Comparison of ENCODE assay signal across 18 cellular contexts in the genomic region with DNA sequence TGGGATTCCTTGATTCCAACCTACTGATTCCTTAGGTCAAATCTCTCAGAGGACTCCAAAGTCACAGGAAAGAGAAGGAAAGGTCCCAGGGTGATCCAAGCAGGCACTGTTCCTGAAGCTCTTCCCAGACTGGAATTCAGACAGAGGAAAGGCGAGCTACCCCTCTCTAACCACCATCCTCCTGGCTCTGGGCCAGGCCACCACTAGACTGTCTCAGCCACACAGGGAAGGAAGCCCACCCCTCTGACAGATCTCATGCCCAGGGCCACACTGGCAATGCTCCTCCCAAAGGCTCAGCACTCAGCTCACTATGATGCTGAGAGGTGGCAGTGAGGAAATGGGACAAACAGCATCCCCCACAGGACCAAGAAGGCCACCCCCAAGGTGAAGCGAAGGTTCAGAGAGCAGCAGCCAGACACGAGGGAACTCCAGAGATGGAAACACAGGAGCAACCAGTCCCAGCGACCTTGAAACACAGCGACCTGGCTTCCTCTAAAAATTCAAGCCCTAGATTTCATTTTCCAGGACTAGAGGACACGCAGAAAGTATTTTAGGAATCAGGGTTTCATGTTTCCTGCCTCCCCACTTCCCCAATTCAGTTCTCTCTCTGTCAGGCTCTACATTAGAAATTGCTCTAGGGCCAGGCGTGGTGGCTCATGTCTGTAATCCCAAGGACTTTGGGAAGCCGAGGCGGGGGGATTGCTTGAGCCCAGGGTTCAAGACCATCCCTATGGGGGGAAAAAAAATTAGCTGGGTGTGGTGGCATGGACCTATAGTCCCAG. TPM values are rescaled to one million over a fixed set of nuclear protein-coding genes. Genes with fewer than 3 reads are reported as not detected.
DNase-seq lines count a peak whose midpoint lies in the region; ATAC-seq, FAIRE-seq and TF ChIP-seq lines count a peak whose summit lies in the region.
"Had no signal": no experiment of that assay in that cellular context is flagged by ENCODE, and none has a peak within 500 bp of the region (broad histone marks: within the 10 kb centered on the region; RNA-seq: fewer than 3 reads in every experiment).

No MANE protein-coding gene starts in this region.

- no peaks in the 10 kb centered on the region for H3K9me3 ChIP-seq in endothelial cell of umbilical vein (replicated peaks; ENCODE audit: control insufficient read depth, insufficient read depth, low read length)
- H3K9me3 ChIP-seq in mammary epithelial cell (replicated peaks; ENCODE audit: insufficient read depth, low read length) = no peaks in the 10 kb centered on the region
- H3K9me3 ChIP-seq: prostate gland, testis had no signal

- H3K27ac ChIP-seq in endothelial cell of umbilical vein (ENCODE audit: insufficient read depth, low read depth, low read length) (no peak overlapping the region), mammary epithelial cell (ENCODE audit: insufficient read depth, low read depth, low read length) (no peak overlapping the region)
- H3K27ac ChIP-seq: prostate gland had no signal

- H3K79me2 ChIP-seq in endothelial cell of umbilical vein (ENCODE audit: control insufficient read depth, insufficient read depth, low read length) (no peaks in the 10 kb centered on the region), mammary epithelial cell (ENCODE audit: insufficient read depth, low read length) (no peaks in the 10 kb centered on the region)

- FAIRE-seq in endothelial cell of umbilical vein (lab: Jason Lieb, UNC) = peak; percentile 59
- no peak for FAIRE-seq in HTR-8/SVneo (lab: Jason Lieb, UNC)
- FAIRE-seq: D721Med had no signal

- H3K4me1 ChIP-seq in endothelial cell of umbilical vein (ENCODE audit: control insufficient read depth, extremely low read depth, insufficient read depth, low read length) (peaks cover 34% of the 10 kb centered on the region), mammary epithelial cell (ENCODE audit: insufficient read depth, low read length) (peaks cover 23% of the 10 kb centered on the region)

- no peak for TF ChIP-seq POLR2A in endothelial cell of umbilical vein (IDR thresholded peaks at IDR 0.05; ENCODE audit: low read depth, low read length)

- peaks cover 5% of the 10 kb centered on the region for H3K36me3 Mint-ChIP-seq in stimulated activated effector memory CD8-positive, alpha-beta T cell treated with anti-CD3 and anti-CD28 coated beads, Interleukin-12 subunit alpha, Interleukin-12 subunit beta, amount 100 ng/mL, for 72 hours

- H3K36me3 ChIP-seq in endothelial cell of umbilical vein (ENCODE audit: control insufficient read depth in 2 of 2, extremely low read depth in 1 of 2, insufficient read depth in 2 of 2, low read length in 2 of 2) = no peaks in the 10 kb centered on the region
- H3K36me3 ChIP-seq in mammary epithelial cell (ENCODE audit: insufficient read depth, low read length) = no peaks in the 10 kb centered on the region
- H3K36me3 ChIP-seq: prostate gland had no signal

- TF ChIP-seq CTCF in endothelial cell of umbilical vein (IDR thresholded peaks at IDR 0.05; ENCODE audit: extremely low read depth in 1 of 2, insufficient read depth in 1 of 2, low read depth in 1 of 2, low read length in 2 of 2) (no peak), mammary epithelial cell (conservative IDR thresholded peaks at IDR 0.05 in 1 of 2, IDR thresholded peaks at IDR 0.05 in 1 of 2; ENCODE audit: extremely low read depth in 1 of 2, insufficient read depth in 1 of 2, low read depth in 1 of 2, low read length in 2 of 2) (no peak)

- H3K4me3 ChIP-seq in endothelial cell of umbilical vein (replicated peaks in 1 of 3; ENCODE audit: insufficient read depth in 1 of 3, low read depth in 1 of 3, low read length in 3 of 3) = no peak overlapping the region
- H3K4me3 ChIP-seq in mammary epithelial cell (replicated peaks in 1 of 3; ENCODE audit: insufficient read depth in 1 of 3, low read depth in 2 of 3, low read length in 3 of 3) = no peak overlapping the region
- H3K4me3 ChIP-seq: prostate gland, testis had no signal

- H3K4me2 ChIP-seq in endothelial cell of umbilical vein (ENCODE audit: insufficient read depth, low read length) = no peak overlapping the region
- H3K4me2 ChIP-seq in mammary epithelial cell (ENCODE audit: insufficient read depth, low read depth, low read length) = no peak overlapping the region

- H2AFZ ChIP-seq in endothelial cell of umbilical vein (ENCODE audit: low read depth, low read length) (no peak overlapping the region), mammary epithelial cell (ENCODE audit: low read depth, low read length) (no peak overlapping the region)

- H3K4me1 Mint-ChIP-seq in stimulated activated effector memory CD8-positive, alpha-beta T cell treated with anti-CD3 and anti-CD28 coated beads, Interleukin-12 subunit alpha, Interleukin-12 subunit beta, amount 100 ng/mL, for 72 hours = peaks cover 70% of the 10 kb centered on the region

- H3K9ac ChIP-seq in endothelial cell of umbilical vein (replicated peaks; ENCODE audit: extremely low read depth, insufficient read depth, low read length) = no peak overlapping the region
- no peak overlapping the region for H3K9ac ChIP-seq in mammary epithelial cell (ENCODE audit: insufficient read depth, low read length)

- ATAC-seq in stimulated activated effector memory CD8-positive, alpha-beta T cell treated with anti-CD3 and anti-CD28 coated beads, Interleukin-12 subunit alpha, Interleukin-12 subunit beta, amount 100 ng/mL, for 72 hours = no peak

- no peak overlapping the region for H3K4me3 Mint-ChIP-seq in stimulated activated effector memory CD8-positive, alpha-beta T cell treated with anti-CD3 and anti-CD28 coated beads, Interleukin-12 subunit alpha, Interleukin-12 subunit beta, amount 100 ng/mL, for 72 hours
- H3K4me3 Mint-ChIP-seq: activated CD4-positive, alpha-beta T cell treated with anti-CD3 and anti-CD28 coated beads, Interleukin-2, amount 10 ng/mL, durations not matched to agents 7 days and 5 days had no signal

- BruUV-seq in endothelial cell of umbilical vein (replicated peaks; lab: Mats Ljungman, UMichigan) = no TSS peak
- no TSS peak for BruUV-seq in mammary epithelial cell (replicated peaks; lab: Mats Ljungman, UMichigan)

- peak overlapping the region; percentile 18 for H3K27ac Mint-ChIP-seq in stimulated activated effector memory CD8-positive, alpha-beta T cell treated with anti-CD3 and anti-CD28 coated beads, Interleukin-12 subunit alpha, Interleukin-12 subunit beta, amount 100 ng/mL, for 72 hours
- H3K27ac Mint-ChIP-seq: activated CD4-positive, alpha-beta T cell treated with anti-CD3 and anti-CD28 coated beads, Interleukin-2, amount 10 ng/mL, durations not matched to agents 7 days and 5 days had no signal

- in situ Hi-C loops in mammary epithelial cell (cut with MboI; ENCODE audit: low sequenced_read_pairs in 2 of 2) = no loop called here

- POLR2A ChIA-PET in endothelial cell of umbilical vein (lab: Charles Lee) = no interaction called here

- WGBS in mammary epithelial cell (ENCODE audit: low coverage, missing lambda C conversion rate) = 91% methylated on average over 5 of the region's 9 CpGs

- dilution Hi-C loops in endothelial cell of umbilical vein (cut with MboI; ENCODE audit: extremely low pct_ligation_motif_present, low sequenced_read_pairs) = no loop called here
- dilution Hi-C loops in mammary epithelial cell (cut with HindIII; ENCODE audit: low sequenced_read_pairs) = no loop called here

- CTCF ChIA-PET in endothelial cell of umbilical vein (lab: Charles Lee) (interaction anchor here (0.7 to 9.5 kb wide), 6 partner anchors 9 to 45 kb away, joined by 4 to 129 read pairs (median 7); partner anchors contain the start of gene PIK3C2B), mammary epithelial cell (lab: Charles Lee; ENCODE audit: low non-redundant PET) (no interaction called here)

- H4K20me1 ChIP-seq in endothelial cell of umbilical vein (replicated peaks; ENCODE audit: control insufficient read depth, extremely low read depth, insufficient read depth, low read length) = no peaks in the 10 kb centered on the region
- H4K20me1 ChIP-seq in mammary epithelial cell (ENCODE audit: insufficient read depth, low read length) = no peaks in the 10 kb centered on the region

- intact Hi-C loops in endothelial cell of umbilical vein (cut with micrococcal nuclease) (loop anchor here (2.0 kb wide), 1 partner anchor 29 kb away; no protein-coding TSS in a partner anchor), mammary epithelial cell (cut with micrococcal nuclease) (no loop called here)

- H3K27me3 ChIP-seq in endothelial cell of umbilical vein (ENCODE audit: control insufficient read depth in 2 of 2, insufficient read depth in 2 of 2, low read length in 2 of 2) = no peaks in the 10 kb centered on the region
- H3K27me3 ChIP-seq in mammary epithelial cell (ENCODE audit: insufficient read depth, low read length) = no peaks in the 10 kb centered on the region
- H3K27me3 ChIP-seq: testis had no signal

- H3K9me1 ChIP-seq in endothelial cell of umbilical vein (replicated peaks; ENCODE audit: control insufficient read depth, extremely low read depth, insufficient read depth, low read length) = no peaks in the 10 kb centered on the region

- H3K9me3 Mint-ChIP-seq in stimulated activated effector memory CD8-positive, alpha-beta T cell treated with anti-CD3 and anti-CD28 coated beads, Interleukin-12 subunit alpha, Interleukin-12 subunit beta, amount 100 ng/mL, for 72 hours = no peaks in the 10 kb centered on the region
- H3K9me3 Mint-ChIP-seq: activated CD4-positive, alpha-beta T cell treated with anti-CD3 and anti-CD28 coated beads, Interleukin-2, amount 10 ng/mL, durations not matched to agents 7 days and 5 days had no signal

- DNase-seq in NCI-H2171 treated with DMSO at 0.1 percent for 48 hours (lab: John Stamatoyannopoulos, UW) (peak; percentile 34), NCI-H2171 (lab: John Stamatoyannopoulos, UW) (no peak), NOMO-1 (lab: John Stamatoyannopoulos, UW; ENCODE audit: unreplicated experiment in 2 of 2) (peak; percentile 10 to 46), endothelial cell of umbilical vein (ENCODE audit: low read depth, low spot score) (no peak), HTR-8/SVneo (ENCODE audit: insufficient read length, low spot score) (no peak), retina (no peak), mammary epithelial cell (no peak)
- DNase-seq in stimulated activated effector memory CD8-positive, alpha-beta T cell treated with anti-CD3 and anti-CD28 coated beads, Interleukin-12 subunit alpha, Interleukin-12 subunit beta, amount 100 ng/mL, for 72 hours (ENCODE audit: low spot score in 2 of 2) = no peak
- DNase-seq: activated CD4-positive, alpha-beta T cell treated with anti-CD3 and anti-CD28 coated beads, Interleukin-2, amount 10 ng/mL, durations not matched to agents 7 days and 5 days; activated naive CD4-positive, alpha-beta T cell; cortex of kidney; NCI-H1105 treated with DMSO at 0.1 percent for 48 hours; NCI-H69; stimulated activated CD4-positive, alpha-beta T cell treated with anti-CD3 and anti-CD28 coated beads, Interleukin-4, amount 100 ng/mL, for 4 hours; SW 1271; testis had no signal

RNA-seq across cellular contexts. Expression of gene PIK3C2B, which starts 18.8 kb away (rescaled TPM):
- total RNA-seq in endothelial cell of umbilical vein = 41.8 and 49.0 TPM in 2 replicates
- polyA plus RNA-seq in endothelial cell of umbilical vein = 33.7 and 36.3 TPM in 2 replicates
- 19.6 and 22.7 TPM in 2 replicates for polyA plus RNA-seq in endothelial cell of umbilical vein (2011; cell fraction: cytosol; rRNA removed)
- polyA plus RNA-seq in endothelial cell of umbilical vein (2011; cell fraction: nucleus; rRNA removed) = 66.4 and 67.8 TPM in 2 replicates
- 4.7 and 8.1 TPM in 2 replicates for polyA plus RNA-seq in endothelial cell of umbilical vein (2012)
- polyA minus RNA-seq in endothelial cell of umbilical vein = 87.9 and 88.7 TPM in 2 replicates
- polyA minus RNA-seq in endothelial cell of umbilical vein (2011; cell fraction: cytosol; rRNA and poly(A)+ RNA removed) = 55.5 TPM
- polyA minus RNA-seq in endothelial cell of umbilical vein (2011; cell fraction: nucleus; rRNA and poly(A)+ RNA removed) = 89.1 and 98.8 TPM in 2 replicates
- 10 to 100 TPM in 1 of 2 donors, 1 to 10 TPM in 1; 7.5 to 14.5 TPM for total RNA-seq in mammary epithelial cell
- polyA plus RNA-seq in mammary epithelial cell = 6.0 TPM
- polyA minus RNA-seq in mammary epithelial cell = 9.3 TPM

RNA-seq across cellular contexts. Expression of gene MDM4, which starts 40.4 kb away (rescaled TPM):
- total RNA-seq in endothelial cell of umbilical vein (49.6 and 67.0 TPM in 2 replicates), mammary epithelial cell (10 to 100 TPM; 21.7 to 37.1 TPM)
- polyA plus RNA-seq in endothelial cell of umbilical vein (10.4 and 11.7 TPM in 2 replicates), mammary epithelial cell (5.1 TPM)
- 3.3 and 5.0 TPM in 2 replicates for polyA plus RNA-seq in endothelial cell of umbilical vein (2011; cell fraction: cytosol; rRNA removed)
- polyA plus RNA-seq in endothelial cell of umbilical vein (2011; cell fraction: nucleus; rRNA removed) = 69.0 and 78.9 TPM in 2 replicates
- 6.3 and 8.8 TPM in 2 replicates for polyA plus RNA-seq in endothelial cell of umbilical vein (2012)
- polyA minus RNA-seq in endothelial cell of umbilical vein (76.0 and 107 TPM in 2 replicates), mammary epithelial cell (7.7 TPM)
- 10.9 TPM for polyA minus RNA-seq in endothelial cell of umbilical vein (2011; cell fraction: cytosol; rRNA and poly(A)+ RNA removed)
- polyA minus RNA-seq in endothelial cell of umbilical vein (2011; cell fraction: nucleus; rRNA and poly(A)+ RNA removed) = 155 and 217 TPM in 2 replicates

Comparison
In these comparisons a context has a peak if more than half of its experiments do, and no peak if none do; other contexts are left out.
1. DNase-seq: peak in NCI-H2171 treated with DMSO at 0.1 percent for 48 hours (single experiment) and NOMO-1 (2 of 2); none in NCI-H2171 (single experiment), endothelial cell of umbilical vein (single experiment), stimulated activated effector memory CD8-positive, alpha-beta T cell treated with anti-CD3 and anti-CD28 coated beads, Interleukin-12 subunit alpha, Interleukin-12 subunit beta, amount 100 ng/mL, for 72 hours (0 of 2), HTR-8/SVneo (single experiment), retina (single experiment) and mammary epithelial cell (single experiment).